In the genomic region with DNA sequence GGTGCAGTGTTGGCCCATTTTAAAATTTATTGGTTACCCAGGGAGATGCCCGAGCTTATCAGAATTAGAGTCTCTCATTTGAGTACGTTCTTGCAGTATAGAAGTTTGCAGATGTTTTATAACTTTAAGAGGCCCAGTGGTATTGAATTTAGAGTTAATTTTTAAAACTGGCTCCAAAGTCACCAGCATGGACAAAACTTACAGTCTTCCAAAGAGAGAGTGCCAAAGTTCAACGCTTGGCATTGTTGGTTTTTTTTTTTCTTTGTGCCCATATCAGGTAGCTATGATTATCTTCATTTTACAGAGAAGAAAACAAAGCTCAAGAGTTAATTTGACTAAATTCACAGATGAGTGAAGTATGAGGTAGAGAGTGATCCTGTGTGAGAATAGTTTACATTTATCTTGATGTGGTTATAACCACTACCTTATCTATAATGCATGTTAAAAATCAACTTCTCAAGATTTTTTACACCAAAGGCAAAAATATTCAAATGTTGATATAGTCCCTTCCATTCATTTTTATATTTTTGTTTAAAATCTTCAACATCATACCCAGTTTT, we compare ENCODE assay signal across 18 cellular contexts.
DNase-seq lines count a peak whose midpoint lies in the region; ATAC-seq and TF ChIP-seq lines count a peak whose summit lies in the region.
"Had no signal": no experiment of that assay in that cellular context is flagged by ENCODE, and none has a peak within 500 bp of the region (broad histone marks: within the 10 kb centered on the region; RNA-seq: fewer than 3 reads in every experiment).

No MANE protein-coding gene starts in this region.

- peak overlapping the region; percentile 25 for H3K27ac ChIP-seq in cardiac muscle cell
- peak overlapping the region; percentile 98 for H3K27ac ChIP-seq in SU-DHL-6 (ENCODE audit: low read depth, low read length)
- peak overlapping the region; percentile 46 to 64 (median 61) for H3K27ac ChIP-seq in transverse colon
- H3K27ac ChIP-seq: foreskin keratinocyte, VCaP had no signal

- in situ Hi-C loops in transverse colon (cut with MboI; ENCODE audit: low pct_ligation_motif_present in 1 of 4, low pct_unique_long_range_greater_than_20kb in 1 of 4, low sequenced_read_pairs in 3 of 4) = no loop called here

- H3K9me3 ChIP-seq in cardiac muscle cell (ENCODE audit: low read depth) = no peaks in the 10 kb centered on the region
- no peaks in the 10 kb centered on the region for H3K9me3 ChIP-seq in SU-DHL-6 (ENCODE audit: insufficient read depth, low read length)
- H3K9me3 ChIP-seq in transverse colon = no peaks in the 10 kb centered on the region

- no peaks in the 10 kb centered on the region for H3K9me2 ChIP-seq in SU-DHL-6 (replicated peaks; ENCODE audit: insufficient read depth, low read length)

- H3F3A ChIP-seq in SU-DHL-6 (ENCODE audit: insufficient read depth) = peaks cover 86% of the 10 kb centered on the region

- H3K79me2 ChIP-seq in SU-DHL-6 (ENCODE audit: insufficient read depth, low read length) = peaks cover 60% of the 10 kb centered on the region

- H3K4me3 ChIP-seq in cardiac muscle cell = no peak overlapping the region
- H3K4me3 ChIP-seq in SU-DHL-6 (ENCODE audit: insufficient read depth, low read length, poor library complexity, severe bottlenecking) = peak overlapping the region; percentile 55
- no peak overlapping the region for H3K4me3 ChIP-seq in transverse colon

- peak overlapping the region; percentile 71 for H3K9ac ChIP-seq in SU-DHL-6 (ENCODE audit: low read length)

- 50 to 51% methylated on average over 3 of the region's 3 CpGs for WGBS in transverse colon (ENCODE audit: low coverage in 1 of 2), 2 donors

- H3K27me3 ChIP-seq in cardiac muscle cell = no peaks in the 10 kb centered on the region
- no peaks in the 10 kb centered on the region for H3K27me3 ChIP-seq in SU-DHL-6 (ENCODE audit: low read length)
- no peaks in the 10 kb centered on the region for H3K27me3 ChIP-seq in transverse colon
- H3K27me3 ChIP-seq: foreskin keratinocyte had no signal

- H2AFZ ChIP-seq in SU-DHL-6 (ENCODE audit: low read depth, low read length, severe bottlenecking) = no peak overlapping the region

- TF ChIP-seq POLR2A in transverse colon (IDR thresholded peaks at IDR 0.05) = no peak

- intact Hi-C loops in left cardiac atrium (cut with DNase I) (no loop called here), transverse colon (cut with DNase I; ENCODE audit: low total_unique reads) (no loop called here)

- H4K20me1 ChIP-seq in SU-DHL-6 (ENCODE audit: low read depth, low read length) = no peaks in the 10 kb centered on the region

- H3K36me3 ChIP-seq in cardiac muscle cell (no peaks in the 10 kb centered on the region), SU-DHL-6 (ENCODE audit: low read length) (peaks cover 4% of the 10 kb centered on the region; the same call in 1 of the 2 replicates), transverse colon (no peaks in the 10 kb centered on the region)

- DNase-seq in cardiac muscle cell (ENCODE audit: low read depth in 1 of 2, low spot score in 1 of 2) = no peak
- DNase-seq in left cardiac atrium = no peak
- DNase-seq in transverse colon = no peak
- no peak for DNase-seq in NCI-H187 (lab: John Stamatoyannopoulos, UW)
- no peak for DNase-seq in epidermal melanocyte (ENCODE audit: insufficient read length, low spot score)
- DNase-seq: 8988T; activated CD4-positive, alpha-beta memory T cell treated with anti-CD3 and anti-CD28 coated beads for 36 hours; activated naive CD4-positive, alpha-beta T cell treated with anti-CD3 and anti-CD28 coated beads, Interleukin-2, amount 50 U/mL, for 16 hours; activated T-cell treated with anti-CD3 and anti-CD28 coated beads, Interleukin-2, amount 50 U/mL, for 1 hour; foreskin keratinocyte; NCI-H187 treated with DMSO at 0.1 percent for 48 hours; stimulated activated CD4-positive, alpha-beta T cell treated with anti-CD3 and anti-CD28 coated beads, Interleukin-15, amount 100 ng/mL, for 24 hours; T-helper 1 cell had no signal

- H3K4me2 ChIP-seq in SU-DHL-6 (ENCODE audit: low read depth, low read length, poor library complexity, severe bottlenecking) = peak overlapping the region; percentile 99

- H3K4me1 ChIP-seq in cardiac muscle cell (ENCODE audit: low read depth) (peaks cover 25% of the 10 kb centered on the region), transverse colon (peaks cover 4 to 41% (median 17%) of the 10 kb centered on the region in 4 donors)
- H3K4me1 ChIP-seq: foreskin keratinocyte had no signal

- TF ChIP-seq CTCF in cardiac muscle cell (IDR thresholded peaks at IDR 0.05; ENCODE audit: low read depth, low read length) (no peak), SU-DHL-6 (IDR thresholded peaks at IDR 0.05; ENCODE audit: insufficient read depth, low read length, poor library complexity, severe bottlenecking) (no peak), transverse colon (IDR thresholded peaks at IDR 0.05) (no peak)

- ATAC-seq in left cardiac atrium (no peak), HG03135 (IDR thresholded peaks at IDR 0.05; ENCODE audit: unreplicated experiment) (peak; percentile 25), HG03439 (IDR thresholded peaks at IDR 0.05; ENCODE audit: unreplicated experiment) (no peak)
- ATAC-seq: foreskin keratinocyte; stimulated activated effector memory CD8-positive, alpha-beta T cell treated with anti-CD3 and anti-CD28 coated beads, Interleukin-12 subunit alpha, Interleukin-12 subunit beta, amount 100 ng/mL, for 72 hours had no signal

- TF ChIP-seq EP300 in transverse colon (IDR thresholded peaks at IDR 0.05; ENCODE audit: low read depth) = no peak

Comparison
In these comparisons a context has a peak if more than half of its experiments do, and no peak if none do; other contexts are left out.
1. H3K27ac ChIP-seq: peak in every context shown above with its lines; median percentile 98 in SU-DHL-6; 61 in transverse colon; 25 in cardiac muscle cell.